11 cellular contexts compared by ENCODE assay signal in the genomic region with DNA sequence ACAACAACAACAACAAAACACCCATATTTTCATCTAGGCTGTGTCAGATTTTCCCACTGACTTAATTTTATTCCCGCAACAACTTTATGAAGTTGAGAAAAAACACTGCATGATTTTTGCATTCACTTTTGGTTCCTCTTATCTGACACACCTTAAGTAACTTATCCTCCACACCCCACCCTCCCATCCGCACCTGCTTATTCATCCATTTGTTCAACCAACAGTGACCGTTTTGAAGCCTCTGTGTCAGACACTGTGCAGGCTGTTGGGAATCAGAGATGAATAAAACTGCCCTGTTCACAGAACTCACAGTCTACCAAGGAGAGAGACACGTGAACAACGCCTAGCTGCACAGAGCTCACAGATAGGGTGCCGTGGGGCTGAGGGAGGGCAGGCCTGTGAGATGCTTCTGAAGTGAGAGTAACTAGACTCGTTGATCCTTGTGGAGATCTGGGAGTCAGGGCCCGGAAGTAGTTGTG. TPM values are rescaled to one million over a fixed set of nuclear protein-coding genes. Genes with fewer than 3 reads are reported as not detected.
DNase-seq lines count a peak whose midpoint lies in the region; ATAC-seq and TF ChIP-seq lines count a peak whose summit lies in the region.
"Had no signal": no experiment of that assay in that cellular context is flagged by ENCODE, and none has a peak within 500 bp of the region (broad histone marks: within the 10 kb centered on the region; RNA-seq: fewer than 3 reads in every experiment).

No MANE protein-coding gene starts in this region.

- H3K27ac ChIP-seq in HEK293 (ENCODE audit: extremely low read depth, low read depth, low read length): no peak overlapping the region
- peak overlapping the region; percentile 87 to 88 for H3K27ac ChIP-seq in mucosa of rectum (ENCODE audit: low read depth in 2 of 2, low read length in 2 of 2)
- H3K27ac ChIP-seq in right atrium auricular region: no peak overlapping the region
- H3K27ac ChIP-seq: left lung had no signal

- ATAC-seq in GM19455 (IDR thresholded peaks at IDR 0.05; ENCODE audit: unreplicated experiment): no peak
- ATAC-seq: left lung had no signal

- peak; percentile 39; the same call in 1 of the 2 replicates for TF ChIP-seq POLR2A in Raji (IDR thresholded peaks at IDR 0.05; ENCODE audit: insufficient read depth, low read depth, low read length)

- H3K36me3 ChIP-seq in GM06990 (ENCODE audit: control insufficient read depth, insufficient read depth, low read length) (no peaks in the 10 kb centered on the region; the same call in 1 of the 2 replicates), HEK293 (ENCODE audit: control insufficient read depth in 2 of 2, insufficient read depth in 1 of 2, low read length in 2 of 2) (peaks cover 0 to 30% of the 10 kb centered on the region in 2 experiments; a peak in 2 of 3 replicates), mucosa of rectum (ENCODE audit: control insufficient read depth in 2 of 2, insufficient read depth in 2 of 2, low read length in 2 of 2) (peaks cover 0 to 3% of the 10 kb centered on the region in 2 donors), right atrium auricular region (no peaks in the 10 kb centered on the region)

- CTCF ChIA-PET in HEK293 (lab: Yijun Ruan, JAX): interaction anchor here (0.7 to 1.7 kb wide), 3 partner anchors 47 to 109 kb away, joined by 3 to 4 read pairs (median 4); no protein-coding TSS in a partner anchor

- POLR2A ChIA-PET in HEK293 (lab: Yijun Ruan, JAX): no interaction called here

- no peaks in the 10 kb centered on the region for H3K27me3 ChIP-seq in GM06990 (replicated peaks; ENCODE audit: control insufficient read depth, insufficient read depth, low read length)
- H3K27me3 ChIP-seq in mucosa of rectum (ENCODE audit: control insufficient read depth in 2 of 2, insufficient read depth in 2 of 2, low read length in 2 of 2): no peaks in the 10 kb centered on the region
- no peaks in the 10 kb centered on the region for H3K27me3 ChIP-seq in right atrium auricular region
- H3K27me3 ChIP-seq: left lung had no signal

- H3K9me3 ChIP-seq in HEK293 (ENCODE audit: control insufficient read depth, insufficient read depth, low read depth, low read length): no peaks in the 10 kb centered on the region
- no peaks in the 10 kb centered on the region for H3K9me3 ChIP-seq in mucosa of rectum (ENCODE audit: control insufficient read depth in 2 of 2, low read length in 2 of 2)
- no peaks in the 10 kb centered on the region for H3K9me3 ChIP-seq in right atrium auricular region
- H3K9me3 ChIP-seq: left lung had no signal

- no peak for TF ChIP-seq CTCF in GM06990 (IDR thresholded peaks at IDR 0.05; ENCODE audit: insufficient read depth, low read length, poor library complexity, severe bottlenecking)
- no peak for TF ChIP-seq CTCF in HEK293 (tag by site-specific recombination; IDR thresholded peaks at IDR 0.05)
- TF ChIP-seq CTCF in right atrium auricular region (IDR thresholded peaks at IDR 0.05): no peak

- DNase-seq in GM06990 (ENCODE audit: extremely low read depth, insufficient read length): no peak
- no peak for DNase-seq in OCI-M1 (lab: John Stamatoyannopoulos, UW)
- no peak for DNase-seq in NOMO-1 treated with dmso at 0.1 percent for 144 hours (lab: John Stamatoyannopoulos, UW; ENCODE audit: unreplicated experiment)
- DNase-seq in right atrium auricular region (ENCODE audit: low spot score): no peak
- DNase-seq: activated CD4-positive, alpha-beta memory T cell treated with anti-CD3 and anti-CD28 coated beads, Interleukin-2, amount 10 ng/mL, durations not matched to agents 7 days and 5 days; left lung; NCI-H510A had no signal

- H3K4me1 ChIP-seq in HEK293 (ENCODE audit: control insufficient read depth, insufficient read depth, low read length) (peaks cover 3% of the 10 kb centered on the region; the same call in 1 of the 2 replicates), mucosa of rectum (ENCODE audit: control insufficient read depth in 2 of 2, insufficient read depth in 2 of 2, low read length in 2 of 2) (peaks cover 67 to 81% of the 10 kb centered on the region in 2 donors), right atrium auricular region (peaks cover 0 to 30% of the 10 kb centered on the region in 2 donors)

- H3K9ac ChIP-seq in mucosa of rectum (ENCODE audit: low read depth in 1 of 2, low read length in 2 of 2): peak overlapping the region; percentile 58 to 63

- peak overlapping the region; percentile 13; the same call in 1 of the 2 replicates for H3K4me3 ChIP-seq in GM06990 (replicated peaks; ENCODE audit: low read depth, low read length)
- H3K4me3 ChIP-seq in HEK293 (ENCODE audit: low read depth, low read length): no peak overlapping the region
- peak overlapping the region; percentile 37 to 45 for H3K4me3 ChIP-seq in mucosa of rectum (ENCODE audit: low read length in 2 of 2)
- no peak overlapping the region for H3K4me3 ChIP-seq in right atrium auricular region
- H3K4me3 ChIP-seq: left lung had no signal

TF ChIP-seq in HEK293, 187 proteins besides CTCF, POLR2A, EP300 and RAD21:
- no peak for TF ChIP-seq ZNF48 (tag by site-specific recombination; IDR thresholded peaks at IDR 0.05)
- TF ChIP-seq ZBTB17 (tag by site-specific recombination; IDR thresholded peaks at IDR 0.05): peak; percentile 47; the same call in 1 of the 2 replicates

RNA-seq across cellular contexts. Expression of a gene that starts 7.4 kb away (rescaled TPM):
- total RNA-seq in right atrium auricular region: 10 to 100 TPM; 22.1 to 22.2 TPM

RNA-seq across cellular contexts. Expression of a gene that starts 28.3 kb away (rescaled TPM):
- 10 to 100 TPM; 13.6 to 15.6 TPM for total RNA-seq in right atrium auricular region

RNA-seq across cellular contexts. Expression of a gene that starts 47.9 kb away (rescaled TPM):
- total RNA-seq in right atrium auricular region: 1 to 10 TPM; 4.2 to 7.9 TPM

Comparison
In these comparisons a context has a peak if more than half of its experiments do, and no peak if none do; other contexts are left out.
1. H3K4me3 ChIP-seq: peak in GM06990 (single experiment) and mucosa of rectum (2 of 2); none in HEK293 (single experiment) and right atrium auricular region (0 of 2).
2. H3K27ac ChIP-seq: peak in mucosa of rectum (2 of 2); none in HEK293 (single experiment) and right atrium auricular region (0 of 2).